Comparison of ENCODE assay signal across 21 cellular contexts in genomic region chr3:185313693-185314246, GRCh38.
"Had no signal": no experiment of that assay in that cellular context is flagged by ENCODE, and none has a peak within 500 bp of the region (broad histone marks: within the 10 kb centered on the region; RNA-seq: fewer than 3 reads in every experiment).

No MANE protein-coding gene starts in this region.

- H3K27ac ChIP-seq: breast epithelium, left ventricle myocardium inferior, WERI-Rb-1 had no signal

- H3K4me1 ChIP-seq: breast epithelium had no signal

- H3K4me3 ChIP-seq: breast epithelium, left ventricle myocardium inferior had no signal

- DNase-seq: activated CD4-positive, alpha-beta T cell treated with anti-CD3 and anti-CD28 coated beads, Interleukin-2, amount 50 U/mL, for 48 hours; activated T-cell treated with anti-CD3 and anti-CD28 coated beads for 4 hours; anterior cingulate cortex; dermis blood vessel endothelial cell; effector memory CD8-positive, alpha-beta T cell; foreskin melanocyte; glutamatergic neuron; hypothalamus; kidney; left ventricle myocardium inferior; mesenchymal stem cell; naive thymus-derived CD8-positive, alpha-beta T cell; stimulated activated CD4-positive, alpha-beta T cell treated with anti-CD3 and anti-CD28 coated beads, Interleukin-12 subunit alpha, Interleukin-12 subunit beta, amount 100 ng/mL, for 4 hours; stimulated activated CD4-positive, alpha-beta T cell treated with anti-CD3 and anti-CD28 coated beads, Interleukin-1b, Interleukin-23, amount 100 ng/mL, for 48 hours; stimulated activated naive CD4-positive, alpha-beta T cell treated with Interleukin-2 at 50 U/mL for 16 hours; SW 1271; T-helper 2 cell; WERI-Rb-1 had no signal

- H3K36me3 ChIP-seq: breast epithelium, WERI-Rb-1 had no signal

- H3K27me3 ChIP-seq: breast epithelium had no signal

- H3K4me3 Mint-ChIP-seq: activated naive CD8-positive, alpha-beta T cell; effector memory CD8-positive, alpha-beta T cell; naive thymus-derived CD8-positive, alpha-beta T cell; type B pancreatic cell had no signal

- H3K27ac Mint-ChIP-seq: activated naive CD8-positive, alpha-beta T cell; effector memory CD8-positive, alpha-beta T cell; naive thymus-derived CD8-positive, alpha-beta T cell; type B pancreatic cell had no signal

- H3K27me3 Mint-ChIP-seq: effector memory CD8-positive, alpha-beta T cell; type B pancreatic cell had no signal
